Comparison of ENCODE assay signal across 17 cellular contexts in genomic region chr2:240139666-240140393, GRCh38. TPM values are rescaled to one million over a fixed set of nuclear protein-coding genes. Genes with fewer than 3 reads are reported as not detected.
DNase-seq lines count a peak whose midpoint lies in the region; FAIRE-seq and TF ChIP-seq lines count a peak whose summit lies in the region.
"Had no signal": no experiment of that assay in that cellular context is flagged by ENCODE, and none has a peak within 500 bp of the region (broad histone marks: within the 10 kb centered on the region; RNA-seq: fewer than 3 reads in every experiment).

No MANE protein-coding gene starts in this region.

- H3K4me1 ChIP-seq in BE2C (no peaks in the 10 kb centered on the region; the same call in 1 of the 2 replicates), endodermal cell (ENCODE audit: control insufficient read depth, insufficient read depth, low read length) (no peaks in the 10 kb centered on the region)

- H3K4me3 ChIP-seq in BE2C (ENCODE audit: low read depth, low read length), result no peak overlapping the region
- H3K4me3 ChIP-seq in endodermal cell (ENCODE audit: low read length), result no peak overlapping the region
- H3K4me3 ChIP-seq: ascending aorta had no signal

- FAIRE-seq in D721Med (lab: Jason Lieb, UNC), result no peak

- WGBS in endodermal cell (ENCODE audit: insufficient coverage in 1 of 2, insufficient read length in 1 of 2), 2 experiments, result 67 to 72% methylated on average over 6 to 14 of the region's 14 CpGs

- H3K36me3 ChIP-seq in BE2C (no peaks in the 10 kb centered on the region), endodermal cell (ENCODE audit: control insufficient read depth, insufficient read depth, low read length) (no peaks in the 10 kb centered on the region)
- H3K36me3 ChIP-seq: ascending aorta had no signal

- no peak overlapping the region for H3K27ac ChIP-seq in endodermal cell (ENCODE audit: low read depth, low read length)
- H3K27ac ChIP-seq: ascending aorta, HL-60 had no signal

- no peak overlapping the region for H3K9ac ChIP-seq in endodermal cell (ENCODE audit: extremely low read depth, low read length, poor library complexity, severe bottlenecking)
- H3K9ac ChIP-seq: SK-N-SH had no signal

- DNase-seq in BE2C (peak; percentile 2), DMS79 treated with DMSO at 0.1 percent for 48 hours (lab: John Stamatoyannopoulos, UW) (peak; percentile 63), endodermal cell (peak; percentile 69), posterior vena cava (ENCODE audit: low spot score) (peak; percentile 75), D721Med (ENCODE audit: insufficient read length, low spot score) (no peak), NCI-H2107 treated with DMSO at 0.1 percent for 48 hours (lab: John Stamatoyannopoulos, UW; ENCODE audit: unreplicated experiment) (no peak), activated gamma-delta T cell (lab: John Stamatoyannopoulos, UW) (no peak)
- DNase-seq: activated CD4-positive, alpha-beta T cell treated with anti-CD3 and anti-CD28 coated beads for 1 hour; activated CD8-positive, alpha-beta memory T cell treated with anti-CD3 and anti-CD28 coated beads, Interleukin-2, amount 10 ng/mL, durations not matched to agents 7 days and 5 days; activated gamma-delta T cell treated with Interleukin-2 at 50 U/mL for 16 hours; cerebellar nuclear complex; NCI-H146; SK-N-SH had no signal

- H3K36me3 Mint-ChIP-seq in endodermal cell (ENCODE audit: low read depth), result no peaks in the 10 kb centered on the region
- H3K36me3 Mint-ChIP-seq: activated CD8-positive, alpha-beta memory T cell treated with anti-CD3 and anti-CD28 coated beads, Interleukin-2, amount 10 ng/mL, durations not matched to agents 7 days and 5 days had no signal

- no peak overlapping the region for H3K4me3 Mint-ChIP-seq in endodermal cell
- H3K4me3 Mint-ChIP-seq: activated CD8-positive, alpha-beta memory T cell treated with anti-CD3 and anti-CD28 coated beads, Interleukin-2, amount 10 ng/mL, durations not matched to agents 7 days and 5 days; natural killer cell treated with Interleukin-12 subunit alpha and Interleukin-12 subunit beta and Interleukin-15 and Interleukin-18, amount 100 ng/mL, for 72 hours had no signal

- H3K9me3 ChIP-seq in BE2C (no peaks in the 10 kb centered on the region), endodermal cell (ENCODE audit: control insufficient read depth, low read length) (no peaks in the 10 kb centered on the region)
- H3K9me3 ChIP-seq: ascending aorta, SK-N-SH had no signal

- H3K27me3 ChIP-seq in BE2C, result peaks cover 16% of the 10 kb centered on the region; the same call in 1 of the 2 replicates
- no peaks in the 10 kb centered on the region for H3K27me3 ChIP-seq in endodermal cell (ENCODE audit: control insufficient read depth, insufficient read depth, low read length, poor library complexity, severe bottlenecking)
- H3K27me3 ChIP-seq: ascending aorta had no signal

- H3K27me3 Mint-ChIP-seq in endodermal cell (ENCODE audit: insufficient read depth), result peaks cover 16% of the 10 kb centered on the region

- TF ChIP-seq CTCF in BE2C (IDR thresholded peaks at IDR 0.05; ENCODE audit: low read depth, low read length) (no peak), endodermal cell (conservative IDR thresholded peaks at IDR 0.05) (no peak), D721Med (IDR thresholded peaks at IDR 0.05; ENCODE audit: insufficient read depth, missing control alignments) (no peak)

- no peak overlapping the region for H3K27ac Mint-ChIP-seq in endodermal cell
- H3K27ac Mint-ChIP-seq: activated CD8-positive, alpha-beta memory T cell treated with anti-CD3 and anti-CD28 coated beads, Interleukin-2, amount 10 ng/mL, durations not matched to agents 7 days and 5 days; natural killer cell treated with Interleukin-12 subunit alpha and Interleukin-12 subunit beta and Interleukin-15 and Interleukin-18, amount 100 ng/mL, for 72 hours had no signal

- no peaks in the 10 kb centered on the region for H3K9me3 Mint-ChIP-seq in endodermal cell
- H3K9me3 Mint-ChIP-seq: natural killer cell treated with Interleukin-12 subunit alpha and Interleukin-12 subunit beta and Interleukin-15 and Interleukin-18, amount 100 ng/mL, for 72 hours had no signal

- intact Hi-C loops in posterior vena cava (cut with DNase I), result loop anchor here in 1 of 2 donors (5.0 kb wide), 1 partner anchor 83 kb away; no protein-coding TSS in a partner anchor

- H3K4me1 Mint-ChIP-seq in endodermal cell, result peaks cover 16% of the 10 kb centered on the region

RNA-seq across cellular contexts. Expression of gene OTOS, which starts 0.6 kb away (rescaled TPM):
- polyA plus RNA-seq in BE2C (2012; ENCODE audit: insufficient read depth, insufficient read length, low read depth), result not detected
- total RNA-seq in endodermal cell (not detected), posterior vena cava (not detected)
- polyA plus RNA-seq in endodermal cell (2013, experiment 1 of 2), result not detected
- not detected for polyA plus RNA-seq in endodermal cell (2013, experiment 2 of 2)
- total RNA-seq: activated CD8-positive, alpha-beta memory T cell treated with anti-CD3 and anti-CD28 coated beads, Interleukin-2, amount 10 ng/mL, durations not matched to agents 7 days and 5 days; ascending aorta; M059J; natural killer cell treated with Interleukin-12 subunit alpha and Interleukin-12 subunit beta and Interleukin-15 and Interleukin-18, amount 100 ng/mL, for 72 hours had no signal
- polyA plus RNA-seq: SK-N-SH had no signal

RNA-seq across cellular contexts. Expression of gene COPS9, which starts 3.7 kb away (rescaled TPM):
- polyA plus RNA-seq in BE2C (2012; ENCODE audit: insufficient read depth, insufficient read length, low read depth), result 395 TPM
- total RNA-seq in endodermal cell (100 to 1,000 TPM; 151 to 161 TPM), posterior vena cava (100 to 1,000 TPM in 1 of 2 donors, 10 to 100 TPM in 1; 93.3 to 127 TPM)
- 175 TPM for polyA plus RNA-seq in endodermal cell (2013, experiment 1 of 2)
- polyA plus RNA-seq in endodermal cell (2013, experiment 2 of 2), result 183 TPM

Comparison
In these comparisons a context has a peak if more than half of its experiments do, and no peak if none do; other contexts are left out.
1. DNase-seq: peak in BE2C (single experiment), DMS79 treated with DMSO at 0.1 percent for 48 hours (single experiment), endodermal cell (single experiment) and posterior vena cava (single experiment); none in D721Med (single experiment), NCI-H2107 treated with DMSO at 0.1 percent for 48 hours (single experiment) and activated gamma-delta T cell (single experiment).